Comparison of ENCODE assay signal across 12 cellular contexts in genomic region chr12:94677778-94678177, GRCh38. TPM values are rescaled to one million over a fixed set of nuclear protein-coding genes. Genes with fewer than 3 reads are reported as not detected.
DNase-seq lines count a peak whose midpoint lies in the region; ATAC-seq and TF ChIP-seq lines count a peak whose summit lies in the region.
"Had no signal": no experiment of that assay in that cellular context is flagged by ENCODE, and none has a peak within 500 bp of the region (broad histone marks: within the 10 kb centered on the region; RNA-seq: fewer than 3 reads in every experiment).

No MANE protein-coding gene starts in this region.

- no peak for TF ChIP-seq POLR2A in spleen (IDR thresholded peaks at IDR 0.05)

- H3K27me3 ChIP-seq in spleen (replicated peaks in 1 of 7): no peaks in the 10 kb centered on the region
- H3K27me3 ChIP-seq: hepatocyte had no signal

- H3K36me3 ChIP-seq in spleen: no peaks in the 10 kb centered on the region

- 68 to 89% (median 82%) methylated on average over 1 of the region's 1 CpG for WGBS in spleen, 5 donors

- intact Hi-C loops in spleen (cut with DNase I; ENCODE audit: low total_unique reads): no loop called here

- H3K4me1 ChIP-seq in spleen: peaks cover 28 to 75% (median 61%) of the 10 kb centered on the region in 6 donors

- TF ChIP-seq CTCF in epithelial cell of esophagus (IDR thresholded peaks at IDR 0.05; ENCODE audit: insufficient read depth, low read depth, low read length, missing control alignments) (no peak), spleen (IDR thresholded peaks at IDR 0.05 in 8 of 11, conservative IDR thresholded peaks at IDR 0.05 in 3 of 11) (no peak)

- DNase-seq in epithelial cell of esophagus (ENCODE audit: low read depth) (peak; percentile 93), spleen (no peak), activated gamma-delta T cell (lab: John Stamatoyannopoulos, UW) (no peak), NCI-H345 treated with DMSO at 0.1 percent for 48 hours (lab: John Stamatoyannopoulos, UW; ENCODE audit: unreplicated experiment) (no peak)
- DNase-seq: NCI-H1417; NCI-H82; stimulated activated CD4-positive, alpha-beta T cell treated with anti-CD3 and anti-CD28 coated beads, Interleukin-4, amount 100 ng/mL, for 1 hour had no signal

- H3K4me3 ChIP-seq in epithelial cell of esophagus (ENCODE audit: low read length) (no peak overlapping the region), spleen (no peak overlapping the region)
- H3K4me3 ChIP-seq: hepatocyte had no signal

- peak overlapping the region; percentile 14 to 95 (median 91) for H3K27ac ChIP-seq in spleen
- H3K27ac ChIP-seq: hepatocyte had no signal

- ATAC-seq in GM18511 (IDR thresholded peaks at IDR 0.05; ENCODE audit: unreplicated experiment): peak; percentile 43
- peak; percentile 44 for ATAC-seq in HG02973 (IDR thresholded peaks at IDR 0.05; ENCODE audit: unreplicated experiment)
- no peak for ATAC-seq in GM18907 (IDR thresholded peaks at IDR 0.05; ENCODE audit: unreplicated experiment)
- ATAC-seq in GM19397 (IDR thresholded peaks at IDR 0.05; ENCODE audit: unreplicated experiment): no peak

- no peaks in the 10 kb centered on the region for H3K9me3 ChIP-seq in spleen

RNA-seq across cellular contexts. Expression of gene TMCC3, which starts 27.4 kb away (rescaled TPM):
- total RNA-seq in spleen: 10 to 100 TPM; 23.7 to 41.3 (median 29.4) TPM
- 1 to 10 TPM; 2.9 to 5.4 (median 3.2) TPM for polyA plus RNA-seq in spleen

Comparison
In these comparisons a context has a peak if more than half of its experiments do, and no peak if none do; other contexts are left out.
1. ATAC-seq: peak in GM18511 (single experiment) and HG02973 (single experiment); none in GM18907 (single experiment) and GM19397 (single experiment).